ENCODE assay signal across 9 cellular contexts in genomic region chr1:218259800-218260199, GRCh38. TPM values are rescaled to one million over a fixed set of nuclear protein-coding genes. Genes with fewer than 3 reads are reported as not detected.
A peak's percentile ranks its signal among the peaks of the same experiment; 100 is the strongest.
DNase-seq lines count a peak whose midpoint lies in the region; ATAC-seq, FAIRE-seq and TF ChIP-seq lines count a peak whose summit lies in the region.
"Had no signal": no experiment of that assay in that cellular context is flagged by ENCODE, and none has a peak within 500 bp of the region (broad histone marks: within the 10 kb centered on the region; RNA-seq: fewer than 3 reads in every experiment).

No MANE protein-coding gene starts in this region.

- H3K9me3 ChIP-seq in CD4-positive, alpha-beta T cell (ENCODE audit: control insufficient read depth, low read length) = peaks cover 4% of the 10 kb centered on the region
- H3K9me3 ChIP-seq in right cardiac atrium (ENCODE audit: control insufficient read depth, low read length) = peaks cover 1% of the 10 kb centered on the region

- no peak overlapping the region for H3K4me3 Mint-ChIP-seq in CD4-positive, alpha-beta T cell

- H3K4me1 ChIP-seq in right cardiac atrium (ENCODE audit: control insufficient read depth, insufficient read depth, low read length) = no peaks in the 10 kb centered on the region

- TF ChIP-seq RAD21 in Ishikawa (IDR thresholded peaks at IDR 0.05; ENCODE audit: low read depth) = peak; percentile 54

- H3K4me3 ChIP-seq in right cardiac atrium (ENCODE audit: low read length) = no peak overlapping the region

- H3K4me1 Mint-ChIP-seq in CD4-positive, alpha-beta T cell (ENCODE audit: low read depth) = no peaks in the 10 kb centered on the region

- POLR2A ChIA-PET in CD4-positive, alpha-beta T cell (lab: Charles Lee) = no interaction called here

- H3K27ac ChIP-seq in CD4-positive, alpha-beta T cell (ENCODE audit: low read depth, low read length) = no peak overlapping the region
- no peak overlapping the region for H3K27ac ChIP-seq in right cardiac atrium (ENCODE audit: low read length)

- intact Hi-C loops in CD4-positive, alpha-beta T cell (cut with DNase I, micrococcal nuclease) = no loop called here
- intact Hi-C loops in right cardiac atrium (cut with DNase I) = no loop called here

- no peak overlapping the region for H3K27ac Mint-ChIP-seq in CD4-positive, alpha-beta T cell

- peaks cover 41% of the 10 kb centered on the region for H3K27me3 Mint-ChIP-seq in CD4-positive, alpha-beta T cell

- peaks cover 3% of the 10 kb centered on the region for H3K9me3 Mint-ChIP-seq in CD4-positive, alpha-beta T cell

- no peak for TF ChIP-seq EP300 in Ishikawa (IDR thresholded peaks at IDR 0.05; ENCODE audit: borderline replicate concordance)

- CTCF ChIA-PET in CD4-positive, alpha-beta T cell (lab: Charles Lee) = interaction anchor here (1.1 kb wide), 1 partner anchor 12 kb away, joined by 3 read pairs; no protein-coding TSS in a partner anchor

- ATAC-seq in CD4-positive, alpha-beta T cell (ENCODE audit: poor library complexity) = no peak
- no peak for ATAC-seq in HG03565 (IDR thresholded peaks at IDR 0.05; ENCODE audit: unreplicated experiment)
- ATAC-seq in GM21360 (IDR thresholded peaks at IDR 0.05; ENCODE audit: unreplicated experiment) = no peak
- ATAC-seq in right cardiac atrium = no peak

- no peaks in the 10 kb centered on the region for H3K36me3 Mint-ChIP-seq in CD4-positive, alpha-beta T cell (ENCODE audit: low read depth)

- TF ChIP-seq CTCF in CD4-positive, alpha-beta T cell (IDR thresholded peaks at IDR 0.05) = peak; percentile 26

- H3K27me3 ChIP-seq in CD4-positive, alpha-beta T cell (ENCODE audit: control insufficient read depth, insufficient read depth, low read length) = peaks cover 4% of the 10 kb centered on the region
- no peaks in the 10 kb centered on the region for H3K27me3 ChIP-seq in right cardiac atrium (ENCODE audit: control insufficient read depth, insufficient read depth)

- WGBS in right cardiac atrium = 41% methylated on average over 6 of the region's 6 CpGs

- DNase-seq in CD4-positive, alpha-beta T cell = no peak
- DNase-seq in GM19239 (ENCODE audit: insufficient read length, low spot score) = peak; percentile 5
- DNase-seq in dermis blood vessel endothelial cell = peak; percentile 35
- no peak for DNase-seq in activated effector memory CD4-positive, alpha-beta T cell treated with Interleukin-2 at 50 U/mL for 16 hours
- DNase-seq in right cardiac atrium = no peak
- DNase-seq: foreskin fibroblast had no signal

- FAIRE-seq in GM19239 (lab: Jason Lieb, UNC) = peak; percentile 4

TF ChIP-seq in Ishikawa, 13 proteins besides CTCF, POLR2A, EP300 and RAD21:
- no peak for TF ChIP-seq NFIC (IDR thresholded peaks at IDR 0.05)
- no peak for TF ChIP-seq FOXM1 (IDR thresholded peaks at IDR 0.05; ENCODE audit: borderline replicate concordance, low read depth)
- no peak for TF ChIP-seq TEAD4 (IDR thresholded peaks at IDR 0.05)
- TF ChIP-seq CREB1 (IDR thresholded peaks at IDR 0.05; ENCODE audit: low read depth) = no peak
- TF ChIP-seq USF1 (IDR thresholded peaks at IDR 0.05) = no peak
- TF ChIP-seq TAF1 (IDR thresholded peaks at IDR 0.05; ENCODE audit: low read depth) = no peak
- TF ChIP-seq YY1 (IDR thresholded peaks at IDR 0.05; ENCODE audit: low read depth) = no peak
- TF ChIP-seq EGR1 (IDR thresholded peaks at IDR 0.05) = no peak
- TF ChIP-seq MAX (IDR thresholded peaks at IDR 0.05) = no peak
- TF ChIP-seq ZBTB7A (IDR thresholded peaks at IDR 0.05; ENCODE audit: low read depth) = no peak
- TF ChIP-seq CEBPB (IDR thresholded peaks at IDR 0.05) = no peak; the same call in 1 of the 2 replicates
- TF ChIP-seq TCF12 (IDR thresholded peaks at IDR 0.05; ENCODE audit: low read depth) = no peak
- no peak for TF ChIP-seq REST (IDR thresholded peaks at IDR 0.05; ENCODE audit: low read depth)

RNA-seq across cellular contexts. Expression of gene RRP15, which starts 25.3 kb away (rescaled TPM):
- 10 to 100 TPM; 10.5 to 15.2 TPM for total RNA-seq in CD4-positive, alpha-beta T cell
- total RNA-seq in dermis blood vessel endothelial cell = 7.4 and 7.8 TPM in 2 replicates
- 10 to 100 TPM; 17.3 to 24.7 (median 19.9) TPM for total RNA-seq in right cardiac atrium
- polyA plus RNA-seq in right cardiac atrium = 3.8 TPM

Comparison
In these comparisons a context has a peak if more than half of its experiments do, and no peak if none do; other contexts are left out.
1. DNase-seq: peak in GM19239 (single experiment) and dermis blood vessel endothelial cell (single experiment); none in CD4-positive, alpha-beta T cell (0 of 10), activated effector memory CD4-positive, alpha-beta T cell treated with Interleukin-2 at 50 U/mL for 16 hours (single experiment) and right cardiac atrium (0 of 3).